ENCODE assay signal across 41 cellular contexts in genomic region chr1:1962752-1963151, GRCh38. TPM values are rescaled to one million over a fixed set of nuclear protein-coding genes. Genes with fewer than 3 reads are reported as not detected.
"Had no signal": no experiment of that assay in that cellular context is flagged by ENCODE, and none has a peak within 500 bp of the region (broad histone marks: within the 10 kb centered on the region; RNA-seq: fewer than 3 reads in every experiment).

No MANE protein-coding gene starts in this region.

- H3K27ac ChIP-seq: adrenal gland, ascending aorta, body of pancreas, brain microvascular endothelial cell, breast epithelium, cardiac muscle cell had no signal

- H3K27ac Mint-ChIP-seq: activated naive CD4-positive, alpha-beta T cell treated with anti-CD3 and anti-CD28 coated beads for 36 hours; activated naive CD4-positive, alpha-beta T cell treated with anti-CD3 and anti-CD28 coated beads, Interleukin-2, amount 10 ng/mL, durations not matched to agents 7 days and 5 days; activated naive CD4-positive, alpha-beta T cell treated with anti-CD3 and anti-CD28 coated beads, Interleukin-2, amount 50 U/mL, for 24 hours; activated naive CD4-positive, alpha-beta T cell treated with anti-CD3 and anti-CD28 coated beads, Interleukin-2, amount 50 U/mL, for 72 hours; activated naive CD8-positive, alpha-beta T cell; activated naive CD8-positive, alpha-beta T cell treated with anti-CD3 and anti-CD28 coated beads for 36 hours; activated naive CD8-positive, alpha-beta T cell treated with anti-CD3 and anti-CD28 coated beads, Interleukin-2, amount 10 ng/mL, durations not matched to agents 7 days and 5 days; activated naive CD8-positive, alpha-beta T cell treated with anti-CD3 and anti-CD28 coated beads, Interleukin-2, amount 50 U/mL, for 24 hours; activated T-cell treated with anti-CD3 and anti-CD28 coated beads, Interleukin-2, amount 50 U/mL, for 24 hours; activated T-cell treated with anti-CD3 and anti-CD28 coated beads, Interleukin-2, amount 50 U/mL, for 72 hours; activated T-helper 1 cell treated with anti-CD3 and anti-CD28 coated beads, Interleukin-12 subunit alpha, Interleukin-12 subunit beta, Interleukin-2, Interleukin-4 antibody, amounts not matched to agents 30 ng/mL and 10 ng/mL and 1 ng/mL, durations not matched to agents 14 hours and 24 hours and 36 hours; activated T-helper 17 cell treated with anti-CD3 and anti-CD28 coated beads, Interleukin-2, amount 50 U/mL, for 72 hours; activated T-helper 2 cell treated with anti-CD3 and anti-CD28 coated beads, Interferon-gamma antibody, Interleukin-2, Interleukin-4, amounts not matched to agents 10 μg/mL and 5 μg/mL and 100 μg/mL, durations not matched to agents 14 hours and 24 hours and 36 hours; brain had no signal

- FAIRE-seq: astrocyte, bronchial epithelial cell had no signal

- H3K4me1 ChIP-seq: ascending aorta had no signal

- H3K9me3 ChIP-seq: adrenal gland, ascending aorta, body of pancreas, breast epithelium had no signal

- H3K27me3 ChIP-seq: adrenal gland, ascending aorta, cardiac muscle cell had no signal

- DNase-seq: activated effector memory CD4-positive, alpha-beta T cell treated with anti-CD3 and anti-CD28 coated beads, Interleukin-2, amount 50 U/mL, for 16 hours; activated effector memory CD4-positive, alpha-beta T cell treated with Interleukin-2 at 50 U/mL for 16 hours; activated gamma-delta T cell; activated gamma-delta T cell treated with Interleukin-2 at 50 U/mL for 16 hours; activated naive CD4-positive, alpha-beta T cell; activated naive CD4-positive, alpha-beta T cell treated with anti-CD3 and anti-CD28 coated beads for 36 hours; activated naive CD4-positive, alpha-beta T cell treated with anti-CD3 and anti-CD28 coated beads, Interleukin-2, amount 10 ng/mL, durations not matched to agents 7 days and 5 days; activated naive CD4-positive, alpha-beta T cell treated with anti-CD3 and anti-CD28 coated beads, Interleukin-2, amount 50 U/mL, for 16 hours; activated naive CD4-positive, alpha-beta T cell treated with Interleukin-2 at 50 U/mL for 16 hours; activated naive CD8-positive, alpha-beta T cell treated with anti-CD3 and anti-CD28 coated beads for 36 hours; activated naive CD8-positive, alpha-beta T cell treated with anti-CD3 and anti-CD28 coated beads, Interleukin-2, amount 10 ng/mL, durations not matched to agents 7 days and 5 days; activated naive CD8-positive, alpha-beta T cell treated with anti-CD3 and anti-CD28 coated beads, Interleukin-2, amount 50 U/mL, for 24 hours; activated T-cell treated with anti-CD3 and anti-CD28 coated beads, Interleukin-2, amount 50 U/mL, for 24 hours; activated T-cell treated with anti-CD3 and anti-CD28 coated beads, Interleukin-2, amount 50 U/mL, for 4 hours; activated T-cell treated with anti-CD3 and anti-CD28 coated beads, Interleukin-2, amount 50 U/mL, for 48 hours; activated T-cell treated with anti-CD3 and anti-CD28 coated beads, Interleukin-2, amount 50 U/mL, for 72 hours; adrenal gland; amniotic stem cell; amygdala; anterior cingulate cortex; aorta; body of pancreas; brain microvascular endothelial cell; caudate nucleus; central memory CD4-positive, alpha-beta T cell; cerebellar nuclear complex had no signal

- H3K4me1 Mint-ChIP-seq: activated naive CD4-positive, alpha-beta T cell treated with anti-CD3 and anti-CD28 coated beads, Interleukin-2, amount 10 ng/mL, durations not matched to agents 7 days and 5 days; activated naive CD4-positive, alpha-beta T cell treated with anti-CD3 and anti-CD28 coated beads, Interleukin-2, amount 50 U/mL, for 24 hours; activated naive CD8-positive, alpha-beta T cell treated with anti-CD3 and anti-CD28 coated beads, Interleukin-2, amount 10 ng/mL, durations not matched to agents 7 days and 5 days; activated T-helper 17 cell treated with anti-CD3 and anti-CD28 coated beads, Interleukin-2, amount 50 U/mL, for 72 hours; central memory CD8-positive, alpha-beta T cell had no signal

- H3K4me3 ChIP-seq: adrenal gland, ascending aorta, body of pancreas, breast epithelium, cardiac muscle cell had no signal

- ATAC-seq: activated naive CD4-positive, alpha-beta T cell treated with anti-CD3 and anti-CD28 coated beads, Interleukin-2, amount 50 U/mL, for 72 hours; activated naive CD8-positive, alpha-beta T cell treated with anti-CD3 and anti-CD28 coated beads, Interleukin-2, amount 50 U/mL, for 24 hours; activated T-cell treated with anti-CD3 and anti-CD28 coated beads, Interleukin-2, amount 50 U/mL, for 4 hours; activated T-cell treated with anti-CD3 and anti-CD28 coated beads, Interleukin-2, amount 50 U/mL, for 72 hours; activated T-helper 17 cell treated with anti-CD3 and anti-CD28 coated beads, Interleukin-2, amount 50 U/mL, for 72 hours; body of pancreas had no signal

- H3K36me3 Mint-ChIP-seq: activated naive CD4-positive, alpha-beta T cell treated with anti-CD3 and anti-CD28 coated beads, Interleukin-2, amount 10 ng/mL, durations not matched to agents 7 days and 5 days; activated naive CD4-positive, alpha-beta T cell treated with anti-CD3 and anti-CD28 coated beads, Interleukin-2, amount 50 U/mL, for 24 hours; activated naive CD4-positive, alpha-beta T cell treated with anti-CD3 and anti-CD28 coated beads, Interleukin-2, amount 50 U/mL, for 72 hours; activated naive CD8-positive, alpha-beta T cell; activated naive CD8-positive, alpha-beta T cell treated with anti-CD3 and anti-CD28 coated beads for 36 hours; activated naive CD8-positive, alpha-beta T cell treated with anti-CD3 and anti-CD28 coated beads, Interleukin-2, amount 10 ng/mL, durations not matched to agents 7 days and 5 days; brain had no signal

- H3K36me3 ChIP-seq: adrenal gland, ascending aorta, brain microvascular endothelial cell, breast epithelium, cardiac muscle cell had no signal

- H3K4me3 Mint-ChIP-seq: activated naive CD4-positive, alpha-beta T cell treated with anti-CD3 and anti-CD28 coated beads for 36 hours; activated naive CD4-positive, alpha-beta T cell treated with anti-CD3 and anti-CD28 coated beads, Interleukin-2, amount 10 ng/mL, durations not matched to agents 7 days and 5 days; activated naive CD4-positive, alpha-beta T cell treated with anti-CD3 and anti-CD28 coated beads, Interleukin-2, amount 50 U/mL, for 24 hours; activated naive CD8-positive, alpha-beta T cell; activated naive CD8-positive, alpha-beta T cell treated with anti-CD3 and anti-CD28 coated beads for 36 hours; activated naive CD8-positive, alpha-beta T cell treated with anti-CD3 and anti-CD28 coated beads, Interleukin-2, amount 10 ng/mL, durations not matched to agents 7 days and 5 days; activated naive CD8-positive, alpha-beta T cell treated with anti-CD3 and anti-CD28 coated beads, Interleukin-2, amount 50 U/mL, for 24 hours; activated T-cell treated with anti-CD3 and anti-CD28 coated beads, Interleukin-2, amount 50 U/mL, for 24 hours; activated T-cell treated with anti-CD3 and anti-CD28 coated beads, Interleukin-2, amount 50 U/mL, for 4 hours; activated T-cell treated with anti-CD3 and anti-CD28 coated beads, Interleukin-2, amount 50 U/mL, for 72 hours; activated T-helper 1 cell treated with anti-CD3 and anti-CD28 coated beads, Interleukin-12 subunit alpha, Interleukin-12 subunit beta, Interleukin-2, Interleukin-4 antibody, amounts not matched to agents 30 ng/mL and 10 ng/mL and 1 ng/mL, durations not matched to agents 14 hours and 24 hours and 36 hours; activated T-helper 17 cell treated with anti-CD3 and anti-CD28 coated beads, Interleukin-2, amount 50 U/mL, for 72 hours; brain; central memory CD8-positive, alpha-beta T cell had no signal

- H3K9me3 Mint-ChIP-seq: activated naive CD4-positive, alpha-beta T cell treated with anti-CD3 and anti-CD28 coated beads for 36 hours; activated naive CD4-positive, alpha-beta T cell treated with anti-CD3 and anti-CD28 coated beads, Interleukin-2, amount 10 ng/mL, durations not matched to agents 7 days and 5 days; activated naive CD4-positive, alpha-beta T cell treated with anti-CD3 and anti-CD28 coated beads, Interleukin-2, amount 50 U/mL, for 24 hours; activated naive CD4-positive, alpha-beta T cell treated with anti-CD3 and anti-CD28 coated beads, Interleukin-2, amount 50 U/mL, for 72 hours; activated naive CD8-positive, alpha-beta T cell treated with anti-CD3 and anti-CD28 coated beads for 36 hours; activated naive CD8-positive, alpha-beta T cell treated with anti-CD3 and anti-CD28 coated beads, Interleukin-2, amount 10 ng/mL, durations not matched to agents 7 days and 5 days; activated naive CD8-positive, alpha-beta T cell treated with anti-CD3 and anti-CD28 coated beads, Interleukin-2, amount 50 U/mL, for 24 hours; activated T-cell treated with anti-CD3 and anti-CD28 coated beads, Interleukin-2, amount 50 U/mL, for 24 hours; activated T-cell treated with anti-CD3 and anti-CD28 coated beads, Interleukin-2, amount 50 U/mL, for 4 hours; activated T-cell treated with anti-CD3 and anti-CD28 coated beads, Interleukin-2, amount 50 U/mL, for 72 hours; activated T-helper 17 cell treated with anti-CD3 and anti-CD28 coated beads, Interleukin-2, amount 50 U/mL, for 72 hours; activated T-helper 2 cell treated with anti-CD3 and anti-CD28 coated beads, Interferon-gamma antibody, Interleukin-2, Interleukin-4, amounts not matched to agents 10 μg/mL and 5 μg/mL and 100 μg/mL, durations not matched to agents 14 hours and 24 hours and 36 hours; central memory CD8-positive, alpha-beta T cell had no signal

RNA-seq across cellular contexts. Expression of gene CFAP74, which starts 40.8 kb away (rescaled TPM):
- total RNA-seq: activated naive CD4-positive, alpha-beta T cell treated with anti-CD3 and anti-CD28 coated beads for 36 hours; activated naive CD4-positive, alpha-beta T cell treated with anti-CD3 and anti-CD28 coated beads, Interleukin-2, amount 50 U/mL, for 72 hours; activated naive CD8-positive, alpha-beta T cell treated with anti-CD3 and anti-CD28 coated beads, Interleukin-2, amount 10 ng/mL, durations not matched to agents 7 days and 5 days; activated T-cell treated with anti-CD3 and anti-CD28 coated beads, Interleukin-2, amount 50 U/mL, for 4 hours; activated T-cell treated with anti-CD3 and anti-CD28 coated beads, Interleukin-2, amount 50 U/mL, for 72 hours; activated T-helper 1 cell treated with anti-CD3 and anti-CD28 coated beads, Interleukin-12 subunit alpha, Interleukin-12 subunit beta, Interleukin-2, Interleukin-4 antibody, amounts not matched to agents 30 ng/mL and 10 ng/mL and 1 ng/mL, durations not matched to agents 14 hours and 24 hours and 36 hours; activated T-helper 17 cell treated with anti-CD3 and anti-CD28 coated beads, Interleukin-2, amount 50 U/mL, for 72 hours; activated T-helper 2 cell treated with anti-CD3 and anti-CD28 coated beads, Interferon-gamma antibody, Interleukin-2, Interleukin-4, amounts not matched to agents 10 μg/mL and 5 μg/mL and 100 μg/mL, durations not matched to agents 14 hours and 24 hours and 36 hours; ascending aorta; astrocyte; bronchial epithelial cell; cardiac septum; chondrocyte had no signal
- polyA plus RNA-seq: aorta had no signal

RNA-seq across cellular contexts. Expression of gene TMEM52, which starts 43.7 kb away (rescaled TPM):
- total RNA-seq: activated naive CD8-positive, alpha-beta T cell treated with anti-CD3 and anti-CD28 coated beads, Interleukin-2, amount 10 ng/mL, durations not matched to agents 7 days and 5 days; aorta; ascending aorta had no signal

RNA-seq across cellular contexts. Expression of gene CALML6, which starts 47.7 kb away (rescaled TPM):
- total RNA-seq: ascending aorta had no signal

RNA-seq across cellular contexts. Expression of gene GABRD, which starts 56.4 kb away (rescaled TPM):
- total RNA-seq: activated naive CD4-positive, alpha-beta T cell treated with anti-CD3 and anti-CD28 coated beads for 36 hours; activated naive CD4-positive, alpha-beta T cell treated with anti-CD3 and anti-CD28 coated beads, Interleukin-2, amount 50 U/mL, for 72 hours; activated naive CD8-positive, alpha-beta T cell treated with anti-CD3 and anti-CD28 coated beads for 36 hours; activated naive CD8-positive, alpha-beta T cell treated with anti-CD3 and anti-CD28 coated beads, Interleukin-2, amount 10 ng/mL, durations not matched to agents 7 days and 5 days; activated T-cell treated with anti-CD3 and anti-CD28 coated beads, Interleukin-2, amount 50 U/mL, for 4 hours; activated T-cell treated with anti-CD3 and anti-CD28 coated beads, Interleukin-2, amount 50 U/mL, for 72 hours; activated T-helper 17 cell treated with anti-CD3 and anti-CD28 coated beads, Interleukin-2, amount 50 U/mL, for 72 hours; activated T-helper 2 cell treated with anti-CD3 and anti-CD28 coated beads, Interferon-gamma antibody, Interleukin-2, Interleukin-4, amounts not matched to agents 10 μg/mL and 5 μg/mL and 100 μg/mL, durations not matched to agents 14 hours and 24 hours and 36 hours; ascending aorta; astrocyte; body of pancreas; breast epithelium; bronchial epithelial cell; cardiac muscle cell; chondrocyte had no signal
- polyA plus RNA-seq: aorta, cardiac muscle cell had no signal
